Comparison of ENCODE assay signal across 12 cellular contexts in the genomic region with DNA sequence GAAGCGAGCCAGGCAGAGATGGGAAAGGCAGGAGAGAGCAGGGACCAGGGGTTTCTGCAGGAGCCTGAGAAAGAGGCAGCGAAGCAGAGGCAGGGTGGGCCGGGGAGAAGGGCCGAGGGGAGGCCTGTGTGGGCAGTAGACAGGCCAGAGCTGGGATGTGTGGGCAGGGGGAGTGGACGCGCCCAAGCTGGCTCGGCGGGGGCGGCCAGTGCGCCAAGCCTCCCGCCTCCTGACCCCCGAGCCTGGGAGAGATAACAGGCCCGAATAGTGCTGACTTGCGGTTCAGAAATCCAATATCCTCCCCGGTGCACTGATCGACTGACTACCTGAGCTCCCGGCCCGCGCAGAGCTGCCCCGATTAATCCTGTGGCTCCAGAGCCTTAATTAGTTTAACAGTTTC. TPM values are rescaled to one million over a fixed set of nuclear protein-coding genes. Genes with fewer than 3 reads are reported as not detected.
DNase-seq lines count a peak whose midpoint lies in the region; ATAC-seq and TF ChIP-seq lines count a peak whose summit lies in the region.
"Had no signal": no experiment of that assay in that cellular context is flagged by ENCODE, and none has a peak within 500 bp of the region (broad histone marks: within the 10 kb centered on the region; RNA-seq: fewer than 3 reads in every experiment).

No MANE protein-coding gene starts in this region.

- H3K27me3 ChIP-seq in endodermal cell (ENCODE audit: control insufficient read depth, insufficient read depth, low read length, poor library complexity, severe bottlenecking) (no peaks in the 10 kb centered on the region), thoracic aorta (replicated peaks; ENCODE audit: insufficient read depth) (no peaks in the 10 kb centered on the region)

- no peaks in the 10 kb centered on the region for H3K9me3 ChIP-seq in endodermal cell (ENCODE audit: control insufficient read depth, low read length)
- H3K9me3 ChIP-seq in thoracic aorta = no peaks in the 10 kb centered on the region

- H3K4me1 ChIP-seq in endodermal cell (ENCODE audit: control insufficient read depth, insufficient read depth, low read length) (peaks cover 41% of the 10 kb centered on the region), thoracic aorta (ENCODE audit: control insufficient read depth in 1 of 2, low read depth in 2 of 2) (peaks cover 64 to 97% of the 10 kb centered on the region in 2 donors)

- H3K27me3 Mint-ChIP-seq in endodermal cell (ENCODE audit: insufficient read depth) (no peaks in the 10 kb centered on the region), nephron progenitor cell (ENCODE audit: low read depth, poor library complexity) (no peaks in the 10 kb centered on the region)
- no peaks in the 10 kb centered on the region for H3K27me3 Mint-ChIP-seq in activated naive CD8-positive, alpha-beta T cell treated with anti-CD3 and anti-CD28 coated beads for 36 hours
- no peaks in the 10 kb centered on the region for H3K27me3 Mint-ChIP-seq in activated CD4-positive, alpha-beta T cell treated with anti-CD3 and anti-CD28 coated beads for 36 hours
- no peaks in the 10 kb centered on the region for H3K27me3 Mint-ChIP-seq in activated CD8-positive, alpha-beta memory T cell treated with anti-CD3 and anti-CD28 coated beads, Interleukin-2, amount 10 ng/mL, durations not matched to agents 7 days and 5 days

- H3K4me3 ChIP-seq in endodermal cell (ENCODE audit: low read length) (no peak overlapping the region), thoracic aorta (peak overlapping the region; percentile 20)

- intact Hi-C loops in activated CD4-positive, alpha-beta T cell treated with anti-CD3 and anti-CD28 coated beads for 36 hours (cut with DNase I, micrococcal nuclease) = no loop called here

- WGBS in endodermal cell (ENCODE audit: insufficient coverage in 1 of 2, insufficient read length in 1 of 2), 2 experiments = 75 to 84% methylated on average over 12 to 20 of the region's 20 CpGs

- H3K9ac ChIP-seq in endodermal cell (ENCODE audit: extremely low read depth, low read length, poor library complexity, severe bottlenecking) = no peak overlapping the region

- POLR2A ChIA-PET in RWPE1 (lab: Yijun Ruan, JAX; ENCODE audit: low non-redundant PET) = no interaction called here
- POLR2A ChIA-PET in activated CD4-positive, alpha-beta T cell treated with anti-CD3 and anti-CD28 coated beads for 36 hours (lab: Charles Lee) = no interaction called here

- H3K4me1 Mint-ChIP-seq in endodermal cell (peaks cover 68% of the 10 kb centered on the region), nephron progenitor cell (peaks cover 93% of the 10 kb centered on the region)
- H3K4me1 Mint-ChIP-seq in activated naive CD8-positive, alpha-beta T cell treated with anti-CD3 and anti-CD28 coated beads for 36 hours = peaks cover 21% of the 10 kb centered on the region
- H3K4me1 Mint-ChIP-seq in activated CD4-positive, alpha-beta T cell treated with anti-CD3 and anti-CD28 coated beads for 36 hours = peaks cover 11% of the 10 kb centered on the region
- H3K4me1 Mint-ChIP-seq in activated CD8-positive, alpha-beta memory T cell treated with anti-CD3 and anti-CD28 coated beads, Interleukin-2, amount 10 ng/mL, durations not matched to agents 7 days and 5 days = peaks cover 10% of the 10 kb centered on the region

- H3K27ac Mint-ChIP-seq in endodermal cell = peak overlapping the region; percentile 71
- H3K27ac Mint-ChIP-seq in nephron progenitor cell = peak overlapping the region; percentile 98
- H3K27ac Mint-ChIP-seq in activated naive CD8-positive, alpha-beta T cell treated with anti-CD3 and anti-CD28 coated beads for 36 hours = no peak overlapping the region
- H3K27ac Mint-ChIP-seq in activated CD4-positive, alpha-beta T cell treated with anti-CD3 and anti-CD28 coated beads for 36 hours = no peak overlapping the region
- H3K27ac Mint-ChIP-seq in activated CD8-positive, alpha-beta memory T cell treated with anti-CD3 and anti-CD28 coated beads, Interleukin-2, amount 10 ng/mL, durations not matched to agents 7 days and 5 days = no peak overlapping the region
- H3K27ac Mint-ChIP-seq: activated T-helper 1 cell treated with anti-CD3 and anti-CD28 coated beads, Interleukin-12 subunit alpha, Interleukin-12 subunit beta, Interleukin-2, Interleukin-4 antibody, amounts not matched to agents 30 ng/mL and 10 ng/mL and 1 ng/mL, durations not matched to agents 14 hours and 24 hours and 36 hours had no signal

- no peaks in the 10 kb centered on the region for H3K36me3 Mint-ChIP-seq in endodermal cell (ENCODE audit: low read depth)
- H3K36me3 Mint-ChIP-seq in nephron progenitor cell (ENCODE audit: low read depth) = peaks cover 4% of the 10 kb centered on the region
- no peaks in the 10 kb centered on the region for H3K36me3 Mint-ChIP-seq in activated naive CD8-positive, alpha-beta T cell treated with anti-CD3 and anti-CD28 coated beads for 36 hours
- no peaks in the 10 kb centered on the region for H3K36me3 Mint-ChIP-seq in activated CD4-positive, alpha-beta T cell treated with anti-CD3 and anti-CD28 coated beads for 36 hours (ENCODE audit: low read depth)
- no peaks in the 10 kb centered on the region for H3K36me3 Mint-ChIP-seq in activated CD8-positive, alpha-beta memory T cell treated with anti-CD3 and anti-CD28 coated beads, Interleukin-2, amount 10 ng/mL, durations not matched to agents 7 days and 5 days

- DNase-seq in RWPE1 (ENCODE audit: low spot score) (no peak), endodermal cell (no peak), nephron progenitor cell (no peak), thoracic aorta (ENCODE audit: low spot score) (no peak)
- DNase-seq in activated naive CD8-positive, alpha-beta T cell treated with anti-CD3 and anti-CD28 coated beads for 36 hours = no peak
- no peak for DNase-seq in activated CD4-positive, alpha-beta T cell treated with anti-CD3 and anti-CD28 coated beads for 36 hours
- DNase-seq in activated CD8-positive, alpha-beta memory T cell treated with anti-CD3 and anti-CD28 coated beads, Interleukin-2, amount 10 ng/mL, durations not matched to agents 7 days and 5 days = no peak
- DNase-seq: DMS 273 treated with DMSO at 0.1 percent for 48 hours, NCI-H187 treated with DMSO at 0.1 percent for 48 hours, occipital lobe had no signal

- H3K4me3 Mint-ChIP-seq in endodermal cell (no peak overlapping the region), nephron progenitor cell (peak overlapping the region; percentile 70)
- no peak overlapping the region for H3K4me3 Mint-ChIP-seq in activated naive CD8-positive, alpha-beta T cell treated with anti-CD3 and anti-CD28 coated beads for 36 hours
- no peak overlapping the region for H3K4me3 Mint-ChIP-seq in activated CD4-positive, alpha-beta T cell treated with anti-CD3 and anti-CD28 coated beads for 36 hours
- H3K4me3 Mint-ChIP-seq in activated CD8-positive, alpha-beta memory T cell treated with anti-CD3 and anti-CD28 coated beads, Interleukin-2, amount 10 ng/mL, durations not matched to agents 7 days and 5 days = no peak overlapping the region
- H3K4me3 Mint-ChIP-seq: activated T-helper 1 cell treated with anti-CD3 and anti-CD28 coated beads, Interleukin-12 subunit alpha, Interleukin-12 subunit beta, Interleukin-2, Interleukin-4 antibody, amounts not matched to agents 30 ng/mL and 10 ng/mL and 1 ng/mL, durations not matched to agents 14 hours and 24 hours and 36 hours had no signal

- no peak for TF ChIP-seq CTCF in RWPE1 (conservative IDR thresholded peaks at IDR 0.05; ENCODE audit: low read depth)
- no peak for TF ChIP-seq CTCF in endodermal cell (conservative IDR thresholded peaks at IDR 0.05)
- no peak for TF ChIP-seq CTCF in nephron progenitor cell (IDR thresholded peaks at IDR 0.05)
- TF ChIP-seq CTCF in thoracic aorta (IDR thresholded peaks at IDR 0.05) = no peak

- H3K9me3 Mint-ChIP-seq in endodermal cell (no peaks in the 10 kb centered on the region), nephron progenitor cell (no peaks in the 10 kb centered on the region)
- no peaks in the 10 kb centered on the region for H3K9me3 Mint-ChIP-seq in activated naive CD8-positive, alpha-beta T cell treated with anti-CD3 and anti-CD28 coated beads for 36 hours
- no peaks in the 10 kb centered on the region for H3K9me3 Mint-ChIP-seq in activated CD4-positive, alpha-beta T cell treated with anti-CD3 and anti-CD28 coated beads for 36 hours (ENCODE audit: low read depth)
- no peaks in the 10 kb centered on the region for H3K9me3 Mint-ChIP-seq in activated CD8-positive, alpha-beta memory T cell treated with anti-CD3 and anti-CD28 coated beads, Interleukin-2, amount 10 ng/mL, durations not matched to agents 7 days and 5 days (ENCODE audit: low read depth)
- H3K9me3 Mint-ChIP-seq: activated T-helper 1 cell treated with anti-CD3 and anti-CD28 coated beads, Interleukin-12 subunit alpha, Interleukin-12 subunit beta, Interleukin-2, Interleukin-4 antibody, amounts not matched to agents 30 ng/mL and 10 ng/mL and 1 ng/mL, durations not matched to agents 14 hours and 24 hours and 36 hours had no signal

- H3K36me3 ChIP-seq in endodermal cell (ENCODE audit: control insufficient read depth, insufficient read depth, low read length) = peaks cover 9% of the 10 kb centered on the region
- peaks cover 12% of the 10 kb centered on the region for H3K36me3 ChIP-seq in thoracic aorta

- H3K27ac ChIP-seq in RWPE1 = peak overlapping the region; percentile 98
- peak overlapping the region; percentile 84 for H3K27ac ChIP-seq in endodermal cell (ENCODE audit: low read depth, low read length)
- H3K27ac ChIP-seq in thoracic aorta = peak overlapping the region; percentile 81 to 97

- no peak for ATAC-seq in thoracic aorta (ENCODE audit: insufficient number of reproducible peaks, low FRiP score, low read depth)
- no peak for ATAC-seq in activated CD4-positive, alpha-beta T cell treated with anti-CD3 and anti-CD28 coated beads for 36 hours
- ATAC-seq in activated CD4-positive, CD25-positive, alpha-beta regulatory T cell treated with anti-CD3 and anti-CD28 coated beads, Interleukin-2, amount 50 U/mL, for 24 hours = no peak
- no peak for ATAC-seq in activated CD8-positive, alpha-beta memory T cell treated with anti-CD3 and anti-CD28 coated beads, Interleukin-2, amount 10 ng/mL, durations not matched to agents 7 days and 5 days

- CTCF ChIA-PET in RWPE1 (lab: Yijun Ruan, JAX) = no interaction called here
- CTCF ChIA-PET in activated CD4-positive, alpha-beta T cell treated with anti-CD3 and anti-CD28 coated beads for 36 hours (lab: Charles Lee) = no interaction called here
- CTCF ChIA-PET in activated CD8-positive, alpha-beta memory T cell treated with anti-CD3 and anti-CD28 coated beads, Interleukin-2, amount 10 ng/mL, durations not matched to agents 7 days and 5 days (lab: Charles Lee) = interaction anchor here (1.2 kb wide), 1 partner anchor 146 kb away, joined by 3 read pairs; no protein-coding TSS in a partner anchor

RNA-seq across cellular contexts. Expression of gene AHDC1, which starts 41.9 kb away (rescaled TPM):
- 10 to 100 TPM; 39.3 to 41.2 TPM for total RNA-seq in endodermal cell
- 52.1 TPM for polyA plus RNA-seq in endodermal cell (2013, experiment 1 of 2)
- 50.1 TPM for polyA plus RNA-seq in endodermal cell (2013, experiment 2 of 2)
- 10 to 100 TPM; 38.3 to 55.4 TPM for total RNA-seq in thoracic aorta
- total RNA-seq in activated naive CD8-positive, alpha-beta T cell treated with anti-CD3 and anti-CD28 coated beads for 36 hours = 10 to 100 TPM; 10.0 to 12.0 TPM
- 10 to 100 TPM; 10.3 to 12.1 TPM for total RNA-seq in activated CD4-positive, alpha-beta T cell treated with anti-CD3 and anti-CD28 coated beads for 36 hours
- total RNA-seq in activated CD8-positive, alpha-beta memory T cell treated with anti-CD3 and anti-CD28 coated beads, Interleukin-2, amount 10 ng/mL, durations not matched to agents 7 days and 5 days = 10 to 100 TPM; 15.8 to 18.5 TPM

Comparison
In these comparisons a context has a peak if more than half of its experiments do, and no peak if none do; other contexts are left out.
1. H3K27ac Mint-ChIP-seq: peak in endodermal cell (single experiment) and nephron progenitor cell (single experiment); none in activated naive CD8-positive, alpha-beta T cell treated with anti-CD3 and anti-CD28 coated beads for 36 hours (single experiment), activated CD4-positive, alpha-beta T cell treated with anti-CD3 and anti-CD28 coated beads for 36 hours (single experiment) and activated CD8-positive, alpha-beta memory T cell treated with anti-CD3 and anti-CD28 coated beads, Interleukin-2, amount 10 ng/mL, durations not matched to agents 7 days and 5 days (single experiment).
2. Peak in every context shown above with its lines, with median percentiles within 50 percentile points of each other: H3K27ac ChIP-seq.